ENCODE assay signal across 8 cellular contexts in genomic region chr9:116153765-116154333, GRCh38. TPM values are rescaled to one million over a fixed set of nuclear protein-coding genes. Genes with fewer than 3 reads are reported as not detected.
DNase-seq lines count a peak whose midpoint lies in the region; ATAC-seq, FAIRE-seq and TF ChIP-seq lines count a peak whose summit lies in the region.

TSS of gene PAPPA (plus strand) at chr9:116153791. CDS start at chr9:116154173, 382 bp downstream.

- H3K9me3 ChIP-seq in GM12878 (replicated peaks; ENCODE audit: control insufficient read depth, insufficient read depth, low read length) (no peaks in the 10 kb centered on the region), iPS-18c (ENCODE audit: control insufficient read depth, insufficient read depth, low read length) (no peaks in the 10 kb centered on the region), skeletal muscle tissue (ENCODE audit: control insufficient read depth in 3 of 3, low read length in 3 of 3) (no peaks in the 10 kb centered on the region)

- TF ChIP-seq EP300 in GM12878 (IDR thresholded peaks at IDR 0.05; ENCODE audit: borderline replicate concordance in 1 of 2, control insufficient read depth in 1 of 2, low read depth in 2 of 2, low read length in 2 of 2), result no peak

- no peak within 1 kb of the TSS for H2AFZ ChIP-seq in GM12878 (ENCODE audit: control insufficient read depth, low read depth, low read length)

- in situ Hi-C loops in GM12878 (cut with MboI), result loop anchor here (5.0 kb wide), 1 partner anchor 498 kb away; no protein-coding TSS in a partner anchor

- no peaks in the 10 kb centered on the region for H3K4me1 ChIP-seq in GM12878 (ENCODE audit: control insufficient read depth, insufficient read depth, low read length)
- H3K4me1 ChIP-seq in skeletal muscle tissue (ENCODE audit: control insufficient read depth in 3 of 3, insufficient read depth in 3 of 3, low read length in 3 of 3), result peaks cover 20 to 24% (median 23%) of the 10 kb centered on the region in 3 donors

- H4K20me1 ChIP-seq in GM12878 (ENCODE audit: control insufficient read depth, insufficient read depth), result no peaks in the 10 kb centered on the region

- DNase-seq in HK-2 (ENCODE audit: unreplicated experiment) (peak; percentile 33), GM12878 (ENCODE audit: low read depth, low spot score) (no peak), NCI-H2171 (lab: John Stamatoyannopoulos, UW) (no peak), NCI-H526 treated with DMSO at 0.1 percent for 48 hours (lab: John Stamatoyannopoulos, UW) (no peak), NCI-H2029 treated with DMSO at 0.1 percent for 48 hours (lab: John Stamatoyannopoulos, UW) (no peak), C1 segment of cervical spinal cord (lab: John Stamatoyannopoulos, UW) (no peak)

- H3K9ac ChIP-seq in GM12878 (ENCODE audit: control insufficient read depth, insufficient read depth, low read length) (no peak within 1 kb of the TSS), skeletal muscle tissue (ENCODE audit: low read depth in 1 of 3, low read length in 3 of 3) (peak within 1 kb of the TSS; percentile 37 to 73 (median 62))

- TF ChIP-seq RAD21 in GM12878 (IDR thresholded peaks at IDR 0.05; ENCODE audit: insufficient read depth, low read depth, low read length), result no peak

- POLR2A ChIA-PET in GM12878 (lab: Charles Lee), result interaction anchor here (0.6 to 0.7 kb wide), 3 partner anchors 10 to 323 kb away, joined by 4 read pairs; no protein-coding TSS in a partner anchor

- RAD21 ChIA-PET in GM12878 (lab: Charles Lee; ENCODE audit: unreplicated experiment), result no interaction called here

- H3K4me3 ChIP-seq in GM12878 (no peak within 1 kb of the TSS), iPS-18c (ENCODE audit: insufficient read depth, low read depth, low read length) (peak within 1 kb of the TSS; percentile 56; the same call in 1 of the 2 replicates), skeletal muscle tissue (ENCODE audit: low read length in 3 of 3) (peak within 1 kb of the TSS; percentile 53 to 72 (median 67))

- no peak for TF ChIP-seq CTCF in GM12878 (IDR thresholded peaks at IDR 0.05 in 2 of 3, conservative IDR thresholded peaks at IDR 0.05 in 1 of 3; ENCODE audit: control insufficient read depth in 2 of 3, extremely low read depth in 1 of 3, insufficient read depth in 1 of 3, low read depth in 3 of 3, low read length in 3 of 3)

- no peaks in the 10 kb centered on the region for H3K36me3 ChIP-seq in GM12878 (ENCODE audit: control insufficient read depth in 2 of 2, insufficient read depth in 2 of 2, low read length in 1 of 2)
- no peaks in the 10 kb centered on the region for H3K36me3 ChIP-seq in skeletal muscle tissue (ENCODE audit: control insufficient read depth in 3 of 3, insufficient read depth in 3 of 3, low read length in 3 of 3)

- SMC1A ChIA-PET in GM12878 (lab: Charles Lee; ENCODE audit: uncharacterized antibody, unreplicated experiment), result interaction anchor here (0.7 kb wide), 1 partner anchor 16 kb away, joined by 3 read pairs; no protein-coding TSS in a partner anchor

- WGBS in GM12878 (ENCODE audit: insufficient coverage, insufficient replicate concordance, low lambda C conversion rate, missing lambda C conversion rate), result 33% methylated on average over 4 of the region's 41 CpGs

- no peak for TF ChIP-seq POLR2A in GM12878 (IDR thresholded peaks at IDR 0.05; ENCODE audit: low read depth, low read length)

- CTCF ChIA-PET in GM12878 (lab: Yijun Ruan, JAX), result interaction anchor here (1.8 to 3.5 kb wide), 2 partner anchors 416 to 418 kb away, joined by 4 to 13 read pairs; no protein-coding TSS in a partner anchor

- H3K27me3 ChIP-seq in GM12878 (replicated peaks in 1 of 2; ENCODE audit: control insufficient read depth in 2 of 2, insufficient read depth in 2 of 2, low read length in 1 of 2), result peaks cover 8 to 12% of the 10 kb centered on the region in 2 experiments
- peaks cover 0 to 8% (median 0%) of the 10 kb centered on the region in 3 donors for H3K27me3 ChIP-seq in skeletal muscle tissue (ENCODE audit: control insufficient read depth in 3 of 3, insufficient read depth in 3 of 3, low read length in 3 of 3)

- intact Hi-C loops in GM12878 (cut with micrococcal nuclease; ENCODE audit: unreplicated experiment), result loop anchor here (2.0 kb wide), 1 partner anchor 419 kb away; no protein-coding TSS in a partner anchor

- H3K79me2 ChIP-seq in GM12878 (ENCODE audit: control insufficient read depth, insufficient read depth, low read length), result no peaks in the 10 kb centered on the region

- FAIRE-seq in GM12878 (lab: Jason Lieb, UNC), result no peak

- no TSS peak for BruUV-seq in GM12878 (replicated peaks; lab: Mats Ljungman, UMichigan)

- 0 out of 2 replicates have a peak within 1 kb of the TSS, but pooled peaks have one; percentile 25 for H3K4me2 ChIP-seq in GM12878 (ENCODE audit: control insufficient read depth, insufficient read depth)

- H3K27ac ChIP-seq in GM12878 (ENCODE audit: control insufficient read depth, insufficient read depth), result no peak within 1 kb of the TSS
- no peak within 1 kb of the TSS for H3K27ac ChIP-seq in skeletal muscle tissue (ENCODE audit: low read depth, low read length)

- no peak for ATAC-seq in GM12878

TF ChIP-seq in GM12878, 131 proteins besides CTCF, POLR2A, EP300 and RAD21 (continues in another document):
- TF ChIP-seq E4F1 (IDR thresholded peaks at IDR 0.05; ENCODE audit: borderline replicate concordance, partially characterized antibody) (no peak), GATAD2B (conservative IDR thresholded peaks at IDR 0.05; ENCODE audit: low read depth) (no peak), PRDM15 (CRISPR knock-in tag; IDR thresholded peaks at IDR 0.05) (no peak), TCF12 (IDR thresholded peaks at IDR 0.05; ENCODE audit: low read depth, low read length) (no peak), POLR2AphosphoS5 (IDR thresholded peaks at IDR 0.05; ENCODE audit: low read length) (no peak), RELA (IDR thresholded peaks at IDR 0.05; ENCODE audit: borderline replicate concordance, partially characterized antibody) (no peak)

RNA-seq across cellular contexts. Expression of gene PAPPA, which starts in this region (rescaled TPM):
- total RNA-seq in GM12878 (2013; cell fraction: nucleolus; rRNA removed), result 0.05 TPM in 1 of 2 replicates, not detected in the other
- total RNA-seq in GM12878 (2014; rRNA removed) (not detected in 2 replicates), GM12878 (2014; rRNA removed; fragmentation: Illumina TruSeq; extraction: Trizol) (not detected in 2 replicates), GM12878 (2021) (0.03 and 0.08 TPM in 2 replicates), skeletal muscle tissue (0.52 TPM)
- polyA plus RNA-seq in GM12878 (2011; ENCODE audit: low read depth), result 0.03 TPM
- polyA plus RNA-seq in GM12878 (2011; rRNA removed) (not detected in 2 replicates), GM12878 (2014; fragmentation: Illumina TruSeq; extraction: Trizol) (0.01 TPM in 1 of 2 replicates, not detected in the other), GM12878 (2014; fragmentation: Nextera tagmentation; extraction: Ambion mirVana) (under 1 TPM; under 0.01 to 0.02 TPM), GM12878 (2014; rRNA removed) (not detected in 2 replicates), GM12878 (2016; fragmentation: Nextera tagmentation; extraction: Ambion mirVana) (under 1 TPM; 0.15 to 0.19 TPM)
- polyA plus RNA-seq in GM12878 (2011; cell fraction: cytosol; rRNA removed), result not detected in 2 replicates
- not detected in 2 replicates for polyA plus RNA-seq in GM12878 (2011; cell fraction: nucleus; rRNA removed)
- 0.04 and 0.20 TPM in 2 replicates for polyA plus RNA-seq in GM12878 (2012)
- polyA minus RNA-seq in GM12878 (2011; rRNA and poly(A)+ RNA removed), result not detected in 2 replicates
- not detected in 2 replicates for polyA minus RNA-seq in GM12878 (2011; cell fraction: cytosol; rRNA and poly(A)+ RNA removed)
- not detected in 2 replicates for polyA minus RNA-seq in GM12878 (2011; cell fraction: nucleus; rRNA and poly(A)+ RNA removed)
